Comparison of ENCODE assay signal across 28 cellular contexts in the genomic region with DNA sequence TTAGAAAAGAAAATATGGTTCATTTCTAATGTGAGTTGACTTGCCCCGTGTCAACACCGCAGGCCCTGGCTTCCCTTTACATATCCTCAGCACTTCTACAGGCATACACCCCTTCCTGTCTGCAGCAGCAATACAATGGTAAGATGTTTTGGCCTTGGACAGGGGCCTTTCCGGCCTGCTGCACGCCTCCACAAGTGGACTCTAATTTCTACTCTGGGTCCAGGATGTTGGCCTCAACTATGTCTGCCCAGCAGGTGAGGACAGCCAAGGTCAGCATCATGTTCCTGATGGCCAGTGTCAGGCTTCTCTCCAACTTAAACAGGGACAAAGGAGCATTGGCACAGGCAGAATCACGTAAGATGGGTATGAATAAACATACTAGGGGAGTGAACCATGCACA. TPM values are rescaled to one million over a fixed set of nuclear protein-coding genes. Genes with fewer than 3 reads are reported as not detected.
DNase-seq lines count a peak whose midpoint lies in the region; ATAC-seq, FAIRE-seq and TF ChIP-seq lines count a peak whose summit lies in the region.
"Had no signal": no experiment of that assay in that cellular context is flagged by ENCODE, and none has a peak within 500 bp of the region (broad histone marks: within the 10 kb centered on the region; RNA-seq: fewer than 3 reads in every experiment).

No MANE protein-coding gene starts in this region.

- ATAC-seq in Right ventricle myocardium superior (ENCODE audit: poor library complexity) (peak; percentile 28), heart left ventricle (peak; percentile 56 to 94 (median 70)), lower lobe of right lung (no peak), left colon (no peak)
- ATAC-seq: activated CD8-positive, alpha-beta T cell treated with anti-CD3 and anti-CD28 coated beads, Interleukin-2, amount 10 ng/mL, durations not matched to agents 7 days and 5 days; GM23338; PC-3 had no signal

- H3K36me3 ChIP-seq in heart left ventricle (peaks cover 0 to 7% (median 0%) of the 10 kb centered on the region in 9 donors), lower lobe of right lung (no peaks in the 10 kb centered on the region)
- H3K36me3 ChIP-seq: gastrocnemius medialis had no signal

- H3K27me3 ChIP-seq in heart left ventricle (no peaks in the 10 kb centered on the region), lower lobe of right lung (ENCODE audit: low read depth) (no peaks in the 10 kb centered on the region)
- H3K27me3 ChIP-seq: gastrocnemius medialis had no signal

- no peak overlapping the region for H3K27ac Mint-ChIP-seq in Calu3 (ENCODE audit: unreplicated experiment)
- H3K27ac Mint-ChIP-seq: activated CD8-positive, alpha-beta T cell treated with anti-CD3 and anti-CD28 coated beads, Interleukin-2, amount 10 ng/mL, durations not matched to agents 7 days and 5 days; brain; GM23338; IgD-negative memory B cell; immature natural killer cell; mesothelial cell of epicardium; naive B cell had no signal

- no TSS peak for BruUV-seq in Calu3 (replicated peaks; lab: Mats Ljungman, UMichigan)

- TF ChIP-seq CTCF in heart left ventricle (IDR thresholded peaks at IDR 0.05) (no peak), lower lobe of right lung (IDR thresholded peaks at IDR 0.05) (no peak), GM20000 (IDR thresholded peaks at IDR 0.05; ENCODE audit: extremely low read depth, missing control alignments) (no peak), Calu3 (IDR thresholded peaks at IDR 0.05; ENCODE audit: unreplicated experiment) (no peak)

- H3K36me3 Mint-ChIP-seq in Calu3 (ENCODE audit: insufficient read depth, unreplicated experiment) = no peaks in the 10 kb centered on the region
- H3K36me3 Mint-ChIP-seq: brain had no signal

- WGBS in heart left ventricle, 4 donors = 50 to 67% (median 59%) methylated on average over 5 of the region's 5 CpGs

- peaks cover 0 to 25% (median 7%) of the 10 kb centered on the region in 12 donors for H3K4me1 ChIP-seq in heart left ventricle
- H3K4me1 ChIP-seq in lower lobe of right lung = no peaks in the 10 kb centered on the region
- H3K4me1 ChIP-seq: gastrocnemius medialis had no signal

- FAIRE-seq in GM19239 (lab: Jason Lieb, UNC) = no peak
- FAIRE-seq: G401.6 had no signal

- H3K27ac ChIP-seq in heart left ventricle = peak overlapping the region in 9 of 12 donors; percentile 6 to 60 (median 50)
- peak overlapping the region; percentile 60 for H3K27ac ChIP-seq in lower lobe of right lung

- TF ChIP-seq POLR2A in heart left ventricle (IDR thresholded peaks at IDR 0.05) = no peak

- no peaks in the 10 kb centered on the region for H3K27me3 Mint-ChIP-seq in Calu3 (ENCODE audit: unreplicated experiment)
- H3K27me3 Mint-ChIP-seq: IgD-negative memory B cell, naive B cell had no signal

- DNase-seq in Right ventricle myocardium superior = no peak
- DNase-seq in cardiac septum (ENCODE audit: low spot score) = no peak
- DNase-seq in heart left ventricle = peak in 4 of 5 donors; percentile 31 to 46 (median 41)
- no peak for DNase-seq in lower lobe of right lung
- DNase-seq in GM20000 (ENCODE audit: low spot score) = no peak
- DNase-seq in left colon = no peak
- no peak for DNase-seq in Calu3
- DNase-seq in GM19239 (ENCODE audit: insufficient read length, low spot score) = no peak
- DNase-seq: activated CD4-positive, alpha-beta T cell treated with anti-CD3 and anti-CD28 coated beads for 1 hour; activated CD8-positive, alpha-beta T cell treated with anti-CD3 and anti-CD28 coated beads, Interleukin-2, amount 10 ng/mL, durations not matched to agents 7 days and 5 days; activated naive CD4-positive, alpha-beta T cell treated with anti-CD3 and anti-CD28 coated beads, Interleukin-2, amount 50 U/mL, for 16 hours; Caco-2; DMS79; gastrocnemius medialis; immature natural killer cell; naive B cell; NCI-H1092 treated with DMSO at 0.1 percent for 48 hours; NCI-H1694 treated with DMSO at 0.1 percent for 48 hours; NCI-H524; NK-92 treated with Interleukin-12 subunit alpha and Interleukin-12 subunit beta, amount 100 ng/mL, for 24 hours; PC-3; stimulated activated CD4-positive, alpha-beta T cell treated with anti-CD3 and anti-CD28 coated beads, Interleukin-4, amount 100 ng/mL, for 24 hours had no signal

- CTCF ChIA-PET in Calu3 (lab: Charles Lee) = no interaction called here

- H3K4me3 ChIP-seq in heart left ventricle (no peak overlapping the region), lower lobe of right lung (no peak overlapping the region)
- H3K4me3 ChIP-seq: gastrocnemius medialis, GM23338 had no signal

- H3K9me3 ChIP-seq in heart left ventricle (no peaks in the 10 kb centered on the region), lower lobe of right lung (no peaks in the 10 kb centered on the region)
- H3K9me3 ChIP-seq: Caco-2, gastrocnemius medialis had no signal

- H3K4me3 Mint-ChIP-seq in Calu3 (ENCODE audit: low read depth, unreplicated experiment) = no peak overlapping the region
- H3K4me3 Mint-ChIP-seq: activated CD8-positive, alpha-beta T cell treated with anti-CD3 and anti-CD28 coated beads, Interleukin-2, amount 10 ng/mL, durations not matched to agents 7 days and 5 days; brain; CD14-positive monocyte; GM23338; IgD-negative memory B cell; immature natural killer cell; mesothelial cell of epicardium; naive B cell had no signal

- H3K4me1 Mint-ChIP-seq in Calu3 (ENCODE audit: low read depth, unreplicated experiment) = peaks cover 12% of the 10 kb centered on the region

- intact Hi-C loops in Right ventricle myocardium superior (cut with DNase I) = no loop called here
- intact Hi-C loops in cardiac septum (cut with DNase I) = no loop called here
- intact Hi-C loops in heart left ventricle (cut with DNase I) = loop anchor here in 1 of 10 donors (5.0 kb wide), 1 partner anchor 115 kb away; no protein-coding TSS in a partner anchor
- intact Hi-C loops in lower lobe of right lung (cut with DNase I) = loop anchor here (10.0 kb wide), 1 partner anchor 122 kb away; no protein-coding TSS in a partner anchor
- intact Hi-C loops in left colon (cut with DNase I, micrococcal nuclease) = loop anchor here in 1 of 2 donors (10.0 kb wide), 1 partner anchor 122 kb away; no protein-coding TSS in a partner anchor
- intact Hi-C loops in Calu3 (cut with micrococcal nuclease; ENCODE audit: unreplicated experiment) = no loop called here

- H3K9me3 Mint-ChIP-seq in Calu3 (ENCODE audit: low read depth, unreplicated experiment) = no peaks in the 10 kb centered on the region
- H3K9me3 Mint-ChIP-seq: CD14-positive monocyte, GM23338, IgD-negative memory B cell, immature natural killer cell, mesothelial cell of epicardium, naive B cell had no signal

RNA-seq across cellular contexts. Expression of a gene that starts 11.0 kb away (rescaled TPM):
- 1.1 TPM for total RNA-seq in Right ventricle myocardium superior
- 0.83 TPM for total RNA-seq in cardiac septum
- total RNA-seq in heart left ventricle = 1 to 10 TPM in 2 of 9 donors, under 1 TPM in 7; 0.25 to 1.1 (median 0.48) TPM
- under 1 TPM; 0.14 to 0.19 TPM for polyA plus RNA-seq in heart left ventricle
- 3.6 TPM for total RNA-seq in lower lobe of right lung
- 1 to 10 TPM; 2.0 to 2.2 TPM for total RNA-seq in left colon
- 4.6 and 5.9 TPM in 2 replicates for total RNA-seq in Calu3 (2022)

RNA-seq across cellular contexts. Expression of a gene that starts 11.2 kb away (rescaled TPM):
- 3.0 TPM for total RNA-seq in Right ventricle myocardium superior
- 2.2 TPM for total RNA-seq in cardiac septum
- total RNA-seq in heart left ventricle = 1 to 10 TPM; 1.9 to 4.1 (median 3.0) TPM
- polyA plus RNA-seq in heart left ventricle = 1 to 10 TPM in 1 of 2 donors, under 1 TPM in 1; 0.96 to 1.7 TPM
- total RNA-seq in lower lobe of right lung = 12.7 TPM
- total RNA-seq in left colon = 1 to 10 TPM; 7.6 to 9.2 TPM
- 10.0 and 12.5 TPM in 2 replicates for total RNA-seq in Calu3 (2022)

Comparison
In these comparisons a context has a peak if more than half of its experiments do, and no peak if none do; other contexts are left out.
1. DNase-seq: peak in heart left ventricle (4 of 5); none in Right ventricle myocardium superior (single experiment), cardiac septum (single experiment), lower lobe of right lung (single experiment), GM20000 (single experiment), left colon (0 of 2), Calu3 (single experiment) and GM19239 (single experiment).
2. ATAC-seq: peak in Right ventricle myocardium superior (single experiment) and heart left ventricle (4 of 4); none in lower lobe of right lung (0 of 2) and left colon (single experiment).